Comparison of ENCODE assay signal across 36 cellular contexts in genomic region chr2:135311962-135312361, GRCh38.
DNase-seq lines count a peak whose midpoint lies in the region; ATAC-seq, FAIRE-seq and TF ChIP-seq lines count a peak whose summit lies in the region.
"Had no signal": no experiment of that assay in that cellular context is flagged by ENCODE, and none has a peak within 500 bp of the region (broad histone marks: within the 10 kb centered on the region; RNA-seq: fewer than 3 reads in every experiment).

No MANE protein-coding gene starts in this region.

- peaks cover 7% of the 10 kb centered on the region; the same call in 1 of the 2 replicates for H3K9me3 Mint-ChIP-seq in WTC11
- H3K9me3 Mint-ChIP-seq in activated T-helper 2 cell treated with anti-CD3 and anti-CD28 coated beads, Interferon-gamma antibody, Interleukin-2, Interleukin-4, amounts not matched to agents 10 μg/mL and 5 μg/mL and 100 μg/mL, durations not matched to agents 14 hours and 24 hours and 36 hours = peaks cover 7% of the 10 kb centered on the region

- no peak overlapping the region for H2AFZ ChIP-seq in K562 (ENCODE audit: low read depth, low read length)

- no peak overlapping the region for H3K9ac ChIP-seq in K562 (ENCODE audit: insufficient read depth in 1 of 2, low read depth in 2 of 2, low read length in 2 of 2)
- H3K9ac ChIP-seq: BLaER1; BLaER1 treated with 17β-estradiol and CSF1 and Interleukin-3, amounts not matched to agents 10 nM and 100 nM had no signal

- H3K27me3 ChIP-seq in K562 (ENCODE audit: control insufficient read depth in 2 of 2, insufficient read depth in 2 of 2, low read length in 2 of 2) = no peaks in the 10 kb centered on the region
- H3K27me3 ChIP-seq: BE2C; BLaER1; BLaER1 treated with 17β-estradiol and CSF1 and Interleukin-3, amounts not matched to agents 10 nM and 100 nM had no signal

- BruUV-seq in K562 (replicated peaks; lab: Mats Ljungman, UMichigan) = no TSS peak

- H3K9me3 ChIP-seq in K562 (replicated peaks; ENCODE audit: control insufficient read depth, insufficient read depth, low read depth, low read length) = no peaks in the 10 kb centered on the region
- H3K9me3 ChIP-seq: A549, BE2C, Caco-2 had no signal

- H3K4me3 ChIP-seq in K562 (no peak overlapping the region), lower leg skin (ENCODE audit: low read depth, poor library complexity, severe bottlenecking) (no peak overlapping the region)
- H3K4me3 ChIP-seq: A549; BLaER1; BLaER1 treated with 17β-estradiol and CSF1 and Interleukin-3, amounts not matched to agents 10 nM and 100 nM had no signal

- TF ChIP-seq RAD21 in K562 (CRISPR knock-in tag; conservative IDR thresholded peaks at IDR 0.05 in 1 of 2, IDR thresholded peaks at IDR 0.05 in 1 of 2) = no peak

- no peaks in the 10 kb centered on the region; the same call in 2 of the 3 replicates for H3K36me3 ChIP-seq in K562 (ENCODE audit: control insufficient read depth, insufficient read depth, low read length)
- H3K36me3 ChIP-seq: BE2C had no signal

- CTCF ChIA-PET in WTC11 (lab: Charles Lee) = no interaction called here
- CTCF ChIA-PET in K562 (lab: Yijun Ruan, JAX; ENCODE audit: low intra/inter-chr PET ratio) = no interaction called here

- no peak for TF ChIP-seq EP300 in K562 (IDR thresholded peaks at IDR 0.05; ENCODE audit: low read length)

- DNase-seq in WTC11 (ENCODE audit: low spot score) (no peak), K562 (ENCODE audit: extremely low read depth in 1 of 4, low spot score in 3 of 4) (no peak), DMS53 (lab: John Stamatoyannopoulos, UW) (no peak), NAMALWA (ENCODE audit: low spot score) (no peak), lower leg skin (ENCODE audit: low spot score in 2 of 2) (no peak)
- no peak for DNase-seq in activated T-helper 2 cell treated with anti-CD3 and anti-CD28 coated beads, Interferon-gamma antibody, Interleukin-2, Interleukin-4, amounts not matched to agents 10 μg/mL and 5 μg/mL and 100 μg/mL, durations not matched to agents 14 hours and 24 hours and 36 hours (ENCODE audit: low spot score)
- no peak for DNase-seq in activated effector memory CD4-positive, alpha-beta T cell treated with Interleukin-2 at 50 U/mL for 16 hours
- DNase-seq: 8988T; ACHN; AML-193; BE2C; C1 segment of cervical spinal cord; Caco-2; Calu3; CD4-positive, alpha-beta memory T cell; CD4-positive, alpha-beta T cell; CD8-positive, alpha-beta memory T cell; CD8-positive, alpha-beta T cell; COR-L47; DMS 273 treated with DMSO at 0.1 percent for 48 hours; DMS153; DMS79; DMS79 treated with DMSO at 0.1 percent for 48 hours; DND-41; EL had no signal

- POLR2A ChIA-PET in WTC11 (lab: Charles Lee) = no interaction called here
- POLR2A ChIA-PET in K562 (lab: Yijun Ruan, JAX) = interaction anchor here (0.6 to 0.7 kb wide), 2 partner anchors 9 to 252 kb away, joined by 3 to 5 read pairs; no protein-coding TSS in a partner anchor

- no peaks in the 10 kb centered on the region for H3K9me1 ChIP-seq in K562 (ENCODE audit: control insufficient read depth, insufficient read depth, low read length)

- no peak overlapping the region for H3K4me3 Mint-ChIP-seq in WTC11
- no peak overlapping the region for H3K4me3 Mint-ChIP-seq in activated T-helper 2 cell treated with anti-CD3 and anti-CD28 coated beads, Interferon-gamma antibody, Interleukin-2, Interleukin-4, amounts not matched to agents 10 μg/mL and 5 μg/mL and 100 μg/mL, durations not matched to agents 14 hours and 24 hours and 36 hours (ENCODE audit: low read depth)
- H3K4me3 Mint-ChIP-seq: B cell; CD14-positive monocyte; CD4-positive, alpha-beta memory T cell; CD4-positive, alpha-beta T cell; CD4-positive, CD25-positive, alpha-beta regulatory T cell; CD8-positive, alpha-beta memory T cell; CD8-positive, alpha-beta T cell had no signal

- ATAC-seq in WTC11 (no peak), K562 (no peak)
- ATAC-seq: A549; CD8-positive, alpha-beta T cell had no signal

- H3K27ac ChIP-seq in K562 (ENCODE audit: extremely low read depth, low read depth, low read length) = peak overlapping the region; percentile 57; the same call in 2 of the 3 replicates
- H3K27ac ChIP-seq: 22Rv1; A549; BLaER1; BLaER1 treated with 17β-estradiol and CSF1 and Interleukin-3, amounts not matched to agents 10 nM and 100 nM; C4-2B had no signal

- peaks cover 0 to 5% of the 10 kb centered on the region in 2 experiments; a peak in 1 of 5 replicates for H3K4me1 ChIP-seq in K562 (replicated peaks in 1 of 2; ENCODE audit: control insufficient read depth in 2 of 2, insufficient read depth in 2 of 2, low read length in 2 of 2)
- H3K4me1 ChIP-seq: A549; BE2C; BLaER1; BLaER1 treated with 17β-estradiol and CSF1 and Interleukin-3, amounts not matched to agents 10 nM and 100 nM; Caco-2 had no signal

- H3K27me3 Mint-ChIP-seq in WTC11 (ENCODE audit: low read depth) = no peaks in the 10 kb centered on the region
- H3K27me3 Mint-ChIP-seq in activated T-helper 2 cell treated with anti-CD3 and anti-CD28 coated beads, Interferon-gamma antibody, Interleukin-2, Interleukin-4, amounts not matched to agents 10 μg/mL and 5 μg/mL and 100 μg/mL, durations not matched to agents 14 hours and 24 hours and 36 hours (ENCODE audit: low read depth) = no peaks in the 10 kb centered on the region
- H3K27me3 Mint-ChIP-seq: B cell; CD4-positive, alpha-beta memory T cell; CD4-positive, alpha-beta T cell; CD4-positive, CD25-positive, alpha-beta regulatory T cell; CD8-positive, alpha-beta memory T cell had no signal

- H3K4me1 Mint-ChIP-seq in WTC11 = peaks cover 6% of the 10 kb centered on the region
- H3K4me1 Mint-ChIP-seq in activated T-helper 2 cell treated with anti-CD3 and anti-CD28 coated beads, Interferon-gamma antibody, Interleukin-2, Interleukin-4, amounts not matched to agents 10 μg/mL and 5 μg/mL and 100 μg/mL, durations not matched to agents 14 hours and 24 hours and 36 hours (ENCODE audit: low read depth) = peaks cover 10% of the 10 kb centered on the region
- H3K4me1 Mint-ChIP-seq: B cell; CD14-positive monocyte; CD4-positive, alpha-beta memory T cell; CD4-positive, CD25-positive, alpha-beta regulatory T cell; CD8-positive, alpha-beta memory T cell had no signal

- TF ChIP-seq POLR2A in K562 (conservative IDR thresholded peaks at IDR 0.05) (no peak), lower leg skin (IDR thresholded peaks at IDR 0.05) (no peak)

- WGBS in K562 (ENCODE audit: insufficient coverage, low coverage, missing lambda C conversion rate) = 100% methylated on average over 2 of the region's 2 CpGs
- WGBS in lower leg skin, 2 donors = 67 to 96% methylated on average over 2 of the region's 2 CpGs

- TF ChIP-seq CTCF in WTC11 (IDR thresholded peaks at IDR 0.05) = no peak
- no peak for TF ChIP-seq CTCF in K562 (IDR thresholded peaks at IDR 0.05 in 2 of 3, conservative IDR thresholded peaks at IDR 0.05 in 1 of 3; ENCODE audit: insufficient read depth in 2 of 3, low read depth in 1 of 3, low read length in 3 of 3)
- no peak for TF ChIP-seq CTCF in lower leg skin (IDR thresholded peaks at IDR 0.05)

- FAIRE-seq in G401.6 (lab: Jason Lieb, UNC) (peak; percentile 45), K562 (lab: Jason Lieb, UNC) (no peak)
- FAIRE-seq: A204.1, A549, D721Med had no signal

- H4K20me1 ChIP-seq in K562 (replicated peaks; ENCODE audit: control insufficient read depth, insufficient read depth, low read length) = no peaks in the 10 kb centered on the region
- H4K20me1 ChIP-seq: BLaER1; BLaER1 treated with 17β-estradiol and CSF1 and Interleukin-3, amounts not matched to agents 10 nM and 100 nM had no signal

- no peak overlapping the region for H3K4me2 ChIP-seq in K562 (ENCODE audit: insufficient read depth, low read length)
- H3K4me2 ChIP-seq: A549; BLaER1; BLaER1 treated with 17β-estradiol and CSF1 and Interleukin-3, amounts not matched to agents 10 nM and 100 nM had no signal

- H3K27ac Mint-ChIP-seq in WTC11 = no peak overlapping the region
- peak overlapping the region; percentile 71 for H3K27ac Mint-ChIP-seq in activated T-helper 2 cell treated with anti-CD3 and anti-CD28 coated beads, Interferon-gamma antibody, Interleukin-2, Interleukin-4, amounts not matched to agents 10 μg/mL and 5 μg/mL and 100 μg/mL, durations not matched to agents 14 hours and 24 hours and 36 hours
- H3K27ac Mint-ChIP-seq: B cell; CD14-positive monocyte; CD4-positive, alpha-beta memory T cell; CD4-positive, alpha-beta T cell; CD4-positive, CD25-positive, alpha-beta regulatory T cell; CD8-positive, alpha-beta memory T cell; CD8-positive, alpha-beta T cell had no signal

- intact Hi-C loops in activated T-helper 2 cell treated with anti-CD3 and anti-CD28 coated beads, Interferon-gamma antibody, Interleukin-2, Interleukin-4, amounts not matched to agents 10 μg/mL and 5 μg/mL and 100 μg/mL, durations not matched to agents 14 hours and 24 hours and 36 hours (cut with micrococcal nuclease) = loop anchor here (2.0 to 5.0 kb wide), 2 partner anchors 65 to 259 kb away; partner anchors contain the start of gene RAB3GAP1
- intact Hi-C loops in K562 (cut with micrococcal nuclease) (no loop called here), lower leg skin (cut with DNase I; ENCODE audit: low total_unique reads) (no loop called here)

- in situ Hi-C loops in K562 (cut with MboI) = no loop called here

- H3K79me2 ChIP-seq in K562 (ENCODE audit: control insufficient read depth, insufficient read depth, low read length) = no peaks in the 10 kb centered on the region

- H3K36me3 Mint-ChIP-seq in WTC11 = peaks cover 7% of the 10 kb centered on the region
- H3K36me3 Mint-ChIP-seq in activated T-helper 2 cell treated with anti-CD3 and anti-CD28 coated beads, Interferon-gamma antibody, Interleukin-2, Interleukin-4, amounts not matched to agents 10 μg/mL and 5 μg/mL and 100 μg/mL, durations not matched to agents 14 hours and 24 hours and 36 hours (ENCODE audit: low read depth) = peaks cover 17% of the 10 kb centered on the region

TF ChIP-seq in WTC11, 78 proteins besides CTCF, POLR2A, EP300 and RAD21:
- TF ChIP-seq HMGA2 (CRISPR knock-in tag; IDR thresholded peaks at IDR 0.05) = peak; percentile 100
- no peak for TF ChIP-seq ZNF121 (CRISPR knock-in tag; IDR thresholded peaks at IDR 0.05)

TF ChIP-seq in K562, 482 proteins besides CTCF, POLR2A, EP300 and RAD21:
- TF ChIP-seq ZNF311 (CRISPR knock-in tag; IDR thresholded peaks at IDR 0.05) (no peak), POLR3A (IDR thresholded peaks at IDR 0.05; ENCODE audit: borderline replicate concordance, extremely low read depth, insufficient read depth, insufficient read length) (no peak), FOXJ2 (tag; IDR thresholded peaks at IDR 0.05) (no peak), CBFB (CRISPR knock-in tag; IDR thresholded peaks at IDR 0.05) (no peak), PRPF4 (IDR thresholded peaks at IDR 0.05; ENCODE audit: insufficient read depth, low read depth, low read length, poor library complexity, severe bottlenecking) (no peak), ZNF76 (CRISPR knock-in tag; IDR thresholded peaks at IDR 0.05; ENCODE audit: borderline replicate concordance) (no peak), KLF1 (tag; IDR thresholded peaks at IDR 0.05) (no peak), MAFG (tag; conservative IDR thresholded peaks at IDR 0.05) (no peak)
TF ChIP-seq in K562: peak in this region for 0.
